29 cellular contexts compared by ENCODE assay signal in genomic region chr15:76939715-76940114, GRCh38. TPM values are rescaled to one million over a fixed set of nuclear protein-coding genes. Genes with fewer than 3 reads are reported as not detected.
DNase-seq lines count a peak whose midpoint lies in the region; ATAC-seq, FAIRE-seq and TF ChIP-seq lines count a peak whose summit lies in the region.
"Had no signal": no experiment of that assay in that cellular context is flagged by ENCODE, and none has a peak within 500 bp of the region (broad histone marks: within the 10 kb centered on the region; RNA-seq: fewer than 3 reads in every experiment).

No MANE protein-coding gene starts in this region.

- dilution Hi-C loops in endothelial cell of umbilical vein (cut with MboI; ENCODE audit: extremely low pct_ligation_motif_present, low sequenced_read_pairs) = no loop called here

- H3K4me3 Mint-ChIP-seq in activated naive CD8-positive, alpha-beta T cell treated with anti-CD3 and anti-CD28 coated beads for 36 hours = no peak overlapping the region
- no peak overlapping the region for H3K4me3 Mint-ChIP-seq in activated naive CD8-positive, alpha-beta T cell treated with anti-CD3 and anti-CD28 coated beads, Interleukin-2, amount 50 U/mL, for 24 hours
- H3K4me3 Mint-ChIP-seq: central memory CD8-positive, alpha-beta T cell; naive thymus-derived CD4-positive, alpha-beta T cell; stimulated activated naive CD8-positive, alpha-beta T cell treated with anti-CD3 and anti-CD28 coated beads, Interleukin-15, Interleukin-2, amounts not matched to agents 100 ng/mL and 50 ng/mL, for 24 hours had no signal

- H4K20me1 ChIP-seq in endothelial cell of umbilical vein (replicated peaks; ENCODE audit: control insufficient read depth, extremely low read depth, insufficient read depth, low read length) = no peaks in the 10 kb centered on the region

- H3K27ac ChIP-seq in endothelial cell of umbilical vein (ENCODE audit: insufficient read depth, low read depth, low read length) (no peak overlapping the region), kidney (ENCODE audit: low read depth in 2 of 2, low read length in 2 of 2) (no peak overlapping the region)
- H3K27ac ChIP-seq: C4-2B, HL-60, left lung, tibial artery had no signal

- peaks cover 2 to 8% of the 10 kb centered on the region in 2 experiments for H3K36me3 ChIP-seq in endothelial cell of umbilical vein (ENCODE audit: control insufficient read depth in 2 of 2, extremely low read depth in 1 of 2, insufficient read depth in 2 of 2, low read length in 2 of 2)
- peaks cover 6 to 11% of the 10 kb centered on the region in 2 donors for H3K36me3 ChIP-seq in kidney (ENCODE audit: control insufficient read depth in 1 of 2, insufficient read depth in 2 of 2, low read length in 2 of 2)

- H3K36me3 Mint-ChIP-seq in activated naive CD8-positive, alpha-beta T cell treated with anti-CD3 and anti-CD28 coated beads for 36 hours = peaks cover 30% of the 10 kb centered on the region
- H3K36me3 Mint-ChIP-seq in activated naive CD8-positive, alpha-beta T cell treated with anti-CD3 and anti-CD28 coated beads, Interleukin-2, amount 50 U/mL, for 24 hours (ENCODE audit: low read depth) = peaks cover 32% of the 10 kb centered on the region

- peaks cover 31% of the 10 kb centered on the region for H3K4me1 Mint-ChIP-seq in activated naive CD8-positive, alpha-beta T cell treated with anti-CD3 and anti-CD28 coated beads for 36 hours
- peaks cover 20% of the 10 kb centered on the region for H3K4me1 Mint-ChIP-seq in activated naive CD8-positive, alpha-beta T cell treated with anti-CD3 and anti-CD28 coated beads, Interleukin-2, amount 50 U/mL, for 24 hours

- no TSS peak for BruUV-seq in endothelial cell of umbilical vein (replicated peaks; lab: Mats Ljungman, UMichigan)

- H3K9ac ChIP-seq in endothelial cell of umbilical vein (replicated peaks; ENCODE audit: extremely low read depth, insufficient read depth, low read length) (no peak overlapping the region), kidney (ENCODE audit: low read length in 2 of 2) (no peak overlapping the region)

- CTCF ChIA-PET in endothelial cell of umbilical vein (lab: Charles Lee) = interaction anchor here (1.3 to 2.2 kb wide), 2 partner anchors 9 to 604 kb away, joined by 4 to 15 read pairs; no protein-coding TSS in a partner anchor

- no peak overlapping the region for H3K4me2 ChIP-seq in endothelial cell of umbilical vein (ENCODE audit: insufficient read depth, low read length)

- intact Hi-C loops in endothelial cell of umbilical vein (cut with micrococcal nuclease) = no loop called here
- intact Hi-C loops in kidney (cut with DNase I) = no loop called here

- H3K27me3 Mint-ChIP-seq in activated naive CD8-positive, alpha-beta T cell treated with anti-CD3 and anti-CD28 coated beads for 36 hours = no peaks in the 10 kb centered on the region
- H3K27me3 Mint-ChIP-seq in activated naive CD8-positive, alpha-beta T cell treated with anti-CD3 and anti-CD28 coated beads, Interleukin-2, amount 50 U/mL, for 24 hours = no peaks in the 10 kb centered on the region
- H3K27me3 Mint-ChIP-seq: central memory CD8-positive, alpha-beta T cell; naive thymus-derived CD4-positive, alpha-beta T cell; stimulated activated naive CD8-positive, alpha-beta T cell treated with anti-CD3 and anti-CD28 coated beads, Interleukin-15, Interleukin-2, amounts not matched to agents 100 ng/mL and 50 ng/mL, for 24 hours had no signal

- no peaks in the 10 kb centered on the region for H3K9me3 Mint-ChIP-seq in activated naive CD8-positive, alpha-beta T cell treated with anti-CD3 and anti-CD28 coated beads for 36 hours
- H3K9me3 Mint-ChIP-seq in activated naive CD8-positive, alpha-beta T cell treated with anti-CD3 and anti-CD28 coated beads, Interleukin-2, amount 50 U/mL, for 24 hours = no peaks in the 10 kb centered on the region
- H3K9me3 Mint-ChIP-seq: central memory CD8-positive, alpha-beta T cell; stimulated activated naive CD8-positive, alpha-beta T cell treated with anti-CD3 and anti-CD28 coated beads, Interleukin-15, Interleukin-2, amounts not matched to agents 100 ng/mL and 50 ng/mL, for 24 hours had no signal

- no peak overlapping the region for H3K4me3 ChIP-seq in endothelial cell of umbilical vein (replicated peaks in 1 of 3; ENCODE audit: insufficient read depth in 1 of 3, low read depth in 1 of 3, low read length in 3 of 3)
- H3K4me3 ChIP-seq in kidney (ENCODE audit: low read length in 2 of 2) = no peak overlapping the region
- H3K4me3 ChIP-seq: left lung, tibial artery had no signal

- H3K4me1 ChIP-seq in endothelial cell of umbilical vein (ENCODE audit: control insufficient read depth, extremely low read depth, insufficient read depth, low read length) (no peaks in the 10 kb centered on the region), kidney (ENCODE audit: control insufficient read depth in 1 of 2, insufficient read depth in 1 of 2, low read depth in 1 of 2, low read length in 2 of 2) (no peaks in the 10 kb centered on the region)
- H3K4me1 ChIP-seq: tibial artery had no signal

- POLR2A ChIA-PET in endothelial cell of umbilical vein (lab: Charles Lee) = no interaction called here

- FAIRE-seq in endothelial cell of umbilical vein (lab: Jason Lieb, UNC) = no peak
- FAIRE-seq in kidney (lab: Jason Lieb, UNC) = no peak
- FAIRE-seq: GM18507, H54 had no signal

- peak overlapping the region; percentile 66 for H3K27ac Mint-ChIP-seq in activated naive CD8-positive, alpha-beta T cell treated with anti-CD3 and anti-CD28 coated beads for 36 hours
- H3K27ac Mint-ChIP-seq in activated naive CD8-positive, alpha-beta T cell treated with anti-CD3 and anti-CD28 coated beads, Interleukin-2, amount 50 U/mL, for 24 hours = no peak overlapping the region
- H3K27ac Mint-ChIP-seq: stimulated activated naive CD8-positive, alpha-beta T cell treated with anti-CD3 and anti-CD28 coated beads, Interleukin-15, Interleukin-2, amounts not matched to agents 100 ng/mL and 50 ng/mL, for 24 hours had no signal

- H3K9me3 ChIP-seq in endothelial cell of umbilical vein (replicated peaks; ENCODE audit: control insufficient read depth, insufficient read depth, low read length) (no peaks in the 10 kb centered on the region), kidney (ENCODE audit: control insufficient read depth in 1 of 2, low read length in 2 of 2) (no peaks in the 10 kb centered on the region)
- H3K9me3 ChIP-seq: left lung, tibial artery had no signal

- no peaks in the 10 kb centered on the region for H3K27me3 ChIP-seq in endothelial cell of umbilical vein (ENCODE audit: control insufficient read depth in 2 of 2, insufficient read depth in 2 of 2, low read length in 2 of 2)
- H3K27me3 ChIP-seq: left lung, tibial artery had no signal

- ATAC-seq in activated naive CD8-positive, alpha-beta T cell treated with anti-CD3 and anti-CD28 coated beads, Interleukin-2, amount 50 U/mL, for 24 hours = no peak
- no peak for ATAC-seq in GM18909 (IDR thresholded peaks at IDR 0.05; ENCODE audit: poor library complexity, unreplicated experiment)
- no peak for ATAC-seq in HG03039 (IDR thresholded peaks at IDR 0.05; ENCODE audit: unreplicated experiment)
- ATAC-seq: left lung; naive thymus-derived CD4-positive, alpha-beta T cell; right cardiac atrium; SK-N-SH treated with all-trans-retinoic acid at 6 μM for 48 hours had no signal

- TF ChIP-seq POLR2A in endothelial cell of umbilical vein (IDR thresholded peaks at IDR 0.05; ENCODE audit: low read depth, low read length) = no peak

- no peaks in the 10 kb centered on the region for H3K9me1 ChIP-seq in endothelial cell of umbilical vein (replicated peaks; ENCODE audit: control insufficient read depth, extremely low read depth, insufficient read depth, low read length)

- no peaks in the 10 kb centered on the region for H3K79me2 ChIP-seq in endothelial cell of umbilical vein (ENCODE audit: control insufficient read depth, insufficient read depth, low read length)

- TF ChIP-seq CTCF in endothelial cell of umbilical vein (IDR thresholded peaks at IDR 0.05; ENCODE audit: extremely low read depth in 1 of 2, insufficient read depth in 1 of 2, low read depth in 1 of 2, low read length in 2 of 2) (no peak), kidney (IDR thresholded peaks at IDR 0.05; ENCODE audit: borderline replicate concordance, extremely low read depth, insufficient read depth) (no peak)

- no peak overlapping the region for H2AFZ ChIP-seq in endothelial cell of umbilical vein (ENCODE audit: low read depth, low read length)

- DNase-seq in activated naive CD8-positive, alpha-beta T cell treated with anti-CD3 and anti-CD28 coated beads for 36 hours = no peak
- no peak for DNase-seq in activated naive CD8-positive, alpha-beta T cell treated with anti-CD3 and anti-CD28 coated beads, Interleukin-2, amount 50 U/mL, for 24 hours
- peak; percentile 68 for DNase-seq in NOMO-1 treated with DMSO at 0.1 percent for 48 hours (lab: John Stamatoyannopoulos, UW; ENCODE audit: unreplicated experiment)
- no peak for DNase-seq in endothelial cell of umbilical vein (ENCODE audit: low read depth, low spot score)
- no peak for DNase-seq in kidney
- DNase-seq in AG20443 (ENCODE audit: low spot score) = no peak
- DNase-seq: ACHN; activated effector memory CD4-positive, alpha-beta T cell treated with anti-CD3 and anti-CD28 coated beads, Interleukin-2, amount 50 U/mL, for 16 hours; anterior cingulate cortex; left lung; naive thymus-derived CD4-positive, alpha-beta T cell; NCI-H1436; NCI-H2171; NCI-H524 treated with DMSO at 0.1 percent for 48 hours; right cardiac atrium; stimulated activated CD4-positive, alpha-beta T cell treated with anti-CD3 and anti-CD28 coated beads, Interleukin-12 subunit alpha, Interleukin-12 subunit beta, amount 100 ng/mL, for 4 hours; stimulated activated CD4-positive, alpha-beta T cell treated with anti-CD3 and anti-CD28 coated beads, Interleukin-4, amount 100 ng/mL, for 4 hours; tibial artery had no signal

RNA-seq across cellular contexts. Expression of gene RCN2, which starts 8.2 kb away (rescaled TPM):
- total RNA-seq in activated naive CD8-positive, alpha-beta T cell treated with anti-CD3 and anti-CD28 coated beads for 36 hours = 10 to 100 TPM; 27.9 to 30.3 TPM
- total RNA-seq in endothelial cell of umbilical vein = 69.8 and 71.9 TPM in 2 replicates
- polyA plus RNA-seq in endothelial cell of umbilical vein = 30.2 and 45.2 TPM in 2 replicates
- polyA plus RNA-seq in endothelial cell of umbilical vein (2011; cell fraction: cytosol; rRNA removed) = 63.9 and 65.6 TPM in 2 replicates
- 26.9 and 45.4 TPM in 2 replicates for polyA plus RNA-seq in endothelial cell of umbilical vein (2011; cell fraction: nucleus; rRNA removed)
- 65.8 and 70.5 TPM in 2 replicates for polyA plus RNA-seq in endothelial cell of umbilical vein (2012)
- polyA minus RNA-seq in endothelial cell of umbilical vein = 11.7 and 16.8 TPM in 2 replicates
- 20.1 TPM for polyA minus RNA-seq in endothelial cell of umbilical vein (2011; cell fraction: cytosol; rRNA and poly(A)+ RNA removed)
- 9.9 and 13.4 TPM in 2 replicates for polyA minus RNA-seq in endothelial cell of umbilical vein (2011; cell fraction: nucleus; rRNA and poly(A)+ RNA removed)
- 40.0 TPM for total RNA-seq in kidney
- polyA plus RNA-seq in kidney (ENCODE audit: insufficient read depth, low read depth, low replicate concordance) = 44.5 TPM

RNA-seq across cellular contexts. Expression of gene SCAPER, which starts 34.6 kb away (rescaled TPM):
- 10 to 100 TPM; 20.8 to 21.3 TPM for total RNA-seq in activated naive CD8-positive, alpha-beta T cell treated with anti-CD3 and anti-CD28 coated beads for 36 hours
- total RNA-seq in endothelial cell of umbilical vein (11.2 and 12.7 TPM in 2 replicates), kidney (39.4 TPM)
- polyA plus RNA-seq in endothelial cell of umbilical vein (1.5 and 2.7 TPM in 2 replicates), kidney (ENCODE audit: insufficient read depth, low read depth, low replicate concordance) (11.6 TPM)
- polyA plus RNA-seq in endothelial cell of umbilical vein (2011; cell fraction: cytosol; rRNA removed) = 2.6 and 3.2 TPM in 2 replicates
- polyA plus RNA-seq in endothelial cell of umbilical vein (2011; cell fraction: nucleus; rRNA removed) = 10.7 and 10.9 TPM in 2 replicates
- polyA plus RNA-seq in endothelial cell of umbilical vein (2012) = 3.6 and 5.6 TPM in 2 replicates
- polyA minus RNA-seq in endothelial cell of umbilical vein = 4.0 and 4.8 TPM in 2 replicates
- 3.4 TPM for polyA minus RNA-seq in endothelial cell of umbilical vein (2011; cell fraction: cytosol; rRNA and poly(A)+ RNA removed)
- 23.5 and 24.0 TPM in 2 replicates for polyA minus RNA-seq in endothelial cell of umbilical vein (2011; cell fraction: nucleus; rRNA and poly(A)+ RNA removed)

RNA-seq across cellular contexts. Expression of gene PSTPIP1, which starts 55.2 kb away (rescaled TPM):
- total RNA-seq in activated naive CD8-positive, alpha-beta T cell treated with anti-CD3 and anti-CD28 coated beads for 36 hours = 10 to 100 TPM; 93.4 to 94.5 TPM
- not detected in 2 replicates for total RNA-seq in endothelial cell of umbilical vein
- not detected in 2 replicates for polyA plus RNA-seq in endothelial cell of umbilical vein
- not detected in 2 replicates for polyA plus RNA-seq in endothelial cell of umbilical vein (2011; cell fraction: cytosol; rRNA removed)
- polyA plus RNA-seq in endothelial cell of umbilical vein (2011; cell fraction: nucleus; rRNA removed) = 0.11 TPM in 1 of 2 replicates, not detected in the other
- not detected in 2 replicates for polyA plus RNA-seq in endothelial cell of umbilical vein (2012)
- polyA minus RNA-seq in endothelial cell of umbilical vein = not detected in 2 replicates
- polyA minus RNA-seq in endothelial cell of umbilical vein (2011; cell fraction: cytosol; rRNA and poly(A)+ RNA removed) = not detected
- polyA minus RNA-seq in endothelial cell of umbilical vein (2011; cell fraction: nucleus; rRNA and poly(A)+ RNA removed) = not detected in 2 replicates
- total RNA-seq in kidney = 22.1 TPM
- polyA plus RNA-seq in kidney (ENCODE audit: insufficient read depth, low read depth, low replicate concordance) = 2.2 TPM
- total RNA-seq: glomerular endothelial cell, osteocyte had no signal

Comparison
In these comparisons a context has a peak if more than half of its experiments do, and no peak if none do; other contexts are left out.
1. RNA of gene PSTPIP1, which starts 55.2 kb away (total RNA-seq): 93.4 to 94.5 TPM in activated naive CD8-positive, alpha-beta T cell treated with anti-CD3 and anti-CD28 coated beads for 36 hours and 22.1 TPM in kidney (single experiment); not detected in endothelial cell of umbilical vein; every median in the first group is over 10 times any median in the second.